7 cellular contexts compared by ENCODE assay signal in genomic region chr3:129545951-129546350, GRCh38. TPM values are rescaled to one million over a fixed set of nuclear protein-coding genes. Genes with fewer than 3 reads are reported as not detected.
"Had no signal": no experiment of that assay in that cellular context is flagged by ENCODE, and none has a peak within 500 bp of the region (broad histone marks: within the 10 kb centered on the region; RNA-seq: fewer than 3 reads in every experiment).

No MANE protein-coding gene starts in this region.

RNA-seq across cellular contexts. Expression of gene H1-8, which starts 3.0 kb away (rescaled TPM):
- total RNA-seq: GM23248, GM23338, H1, H4, H7, H9, HFFc6 had no signal

RNA-seq across cellular contexts. Expression of gene RHO, which starts 17.5 kb away (rescaled TPM):
- total RNA-seq: GM23248, GM23338, H1, H4, H9, HFFc6 had no signal
